In the genomic region with DNA sequence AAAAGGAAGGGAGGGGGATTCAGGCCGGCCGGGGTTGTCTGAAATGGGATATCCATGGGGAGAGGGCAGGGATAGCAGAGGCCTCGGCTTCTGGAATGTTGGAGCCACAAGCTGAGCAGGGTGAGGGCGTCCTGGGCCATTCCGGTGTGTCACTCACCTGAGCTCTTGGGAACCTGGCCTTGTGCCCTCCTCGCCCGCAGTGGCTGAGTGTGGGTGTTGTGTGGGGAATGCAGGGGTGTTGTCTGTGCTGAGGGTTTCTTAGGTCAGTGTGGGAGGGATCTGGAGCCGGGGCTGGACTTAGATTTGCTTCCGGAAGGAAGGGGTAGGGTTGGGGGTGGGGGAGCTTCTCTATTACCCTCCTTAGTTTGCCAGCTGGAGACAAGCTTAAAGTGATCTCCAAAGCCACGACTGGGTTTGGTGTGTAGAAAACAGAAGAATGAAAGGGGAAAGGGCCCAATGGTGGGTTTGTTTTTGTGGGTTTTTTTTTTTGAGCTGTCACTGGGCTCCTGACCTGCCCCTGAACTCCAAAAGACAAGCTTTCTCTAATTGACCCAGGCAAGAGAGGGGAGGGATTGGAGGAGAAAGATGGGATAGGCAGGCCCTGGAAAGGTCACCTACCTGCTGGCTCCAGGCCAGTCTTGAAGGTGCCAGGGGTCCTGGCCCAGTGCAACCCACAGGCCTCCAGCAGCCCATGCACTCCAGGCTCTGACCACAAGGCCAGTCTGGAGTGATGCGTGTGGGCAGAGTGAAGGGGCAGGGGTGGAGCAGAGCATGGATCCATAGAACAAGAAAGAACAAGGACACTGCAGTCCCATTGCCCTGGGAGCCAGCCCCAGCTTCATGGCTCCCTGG, we compare ENCODE assay signal across 1 cellular context.
TF ChIP-seq lines count a peak whose summit lies in the region.

SULT1A2 (minus strand) TSS at position 211 of the 852 bp plus-strand sequence. CDS start 1,120 bp downstream, outside the sequence.

TF ChIP-seq in K562, 482 proteins besides CTCF, POLR2A, EP300 and RAD21 (continued from another document and continues in another):
- TF ChIP-seq, protein P1, sequence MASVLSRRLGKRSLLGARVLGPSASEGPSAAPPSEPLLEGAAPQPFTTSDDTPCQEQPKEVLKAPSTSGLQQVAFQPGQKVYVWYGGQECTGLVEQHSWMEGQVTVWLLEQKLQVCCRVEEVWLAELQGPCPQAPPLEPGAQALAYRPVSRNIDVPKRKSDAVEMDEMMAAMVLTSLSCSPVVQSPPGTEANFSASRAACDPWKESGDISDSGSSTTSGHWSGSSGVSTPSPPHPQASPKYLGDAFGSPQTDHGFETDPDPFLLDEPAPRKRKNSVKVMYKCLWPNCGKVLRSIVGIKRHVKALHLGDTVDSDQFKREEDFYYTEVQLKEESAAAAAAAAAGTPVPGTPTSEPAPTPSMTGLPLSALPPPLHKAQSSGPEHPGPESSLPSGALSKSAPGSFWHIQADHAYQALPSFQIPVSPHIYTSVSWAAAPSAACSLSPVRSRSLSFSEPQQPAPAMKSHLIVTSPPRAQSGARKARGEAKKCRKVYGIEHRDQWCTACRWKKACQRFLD (CRISPR knock-in tag; IDR thresholded peaks at IDR 0.05), result 0 out of 2 replicates have a peak, but pooled peaks have one; percentile 34
- TF ChIP-seq TFAM (CRISPR knock-in tag; conservative IDR thresholded peaks at IDR 0.05) (no peak), IRF2 (CRISPR knock-in tag; IDR thresholded peaks at IDR 0.05) (no peak), TCFL5 (CRISPR knock-in tag; conservative IDR thresholded peaks at IDR 0.05) (no peak), RCOR1 (IDR thresholded peaks at IDR 0.05; ENCODE audit: borderline replicate concordance in 1 of 2, low read depth in 2 of 2, low read length in 2 of 2) (no peak), NR2C2 (CRISPR knock-in tag; IDR thresholded peaks at IDR 0.05) (no peak), NR2C2 (tag; IDR thresholded peaks at IDR 0.05) (peak; percentile 86), POLR2G (IDR thresholded peaks at IDR 0.05; ENCODE audit: low read depth, low read length) (peak; percentile 66), ZNF561 (CRISPR knock-in tag; conservative IDR thresholded peaks at IDR 0.05) (no peak), ZNF644 (tag; IDR thresholded peaks at IDR 0.05; ENCODE audit: low read depth) (no peak), NCOR1 (IDR thresholded peaks at IDR 0.05) (peak; percentile 22; the same call in 1 of the 2 replicates), NFRKB (IDR thresholded peaks at IDR 0.05; ENCODE audit: low read depth) (no peak), PHF8 (IDR thresholded peaks at IDR 0.05; ENCODE audit: borderline replicate concordance, low read length) (peak; percentile 54; the same call in 1 of the 2 replicates), HLTF (IDR thresholded peaks at IDR 0.05) (no peak), KDM4B (IDR thresholded peaks at IDR 0.05; ENCODE audit: borderline replicate concordance in 2 of 2, low read depth in 1 of 2) (no peak), MEIS2 (IDR thresholded peaks at IDR 0.05; ENCODE audit: partially characterized antibody) (no peak), ZNF766 (CRISPR knock-in tag; conservative IDR thresholded peaks at IDR 0.05) (peak; percentile 84), ZNF717 (CRISPR knock-in tag; IDR thresholded peaks at IDR 0.05) (no peak), PKNOX1 (IDR thresholded peaks at IDR 0.05) (peak; percentile 60; the same call in 1 of the 2 replicates), SMAD1 (IDR thresholded peaks at IDR 0.05; ENCODE audit: low read depth, low read length, partially characterized antibody) (peak; percentile 23), ZNF76 (CRISPR knock-in tag; IDR thresholded peaks at IDR 0.05; ENCODE audit: borderline replicate concordance) (no peak), TEAD4 (IDR thresholded peaks at IDR 0.05; ENCODE audit: low read length) (peak; percentile 25; the same call in 1 of the 2 replicates), TEAD4 (CRISPR knock-in tag; IDR thresholded peaks at IDR 0.05; ENCODE audit: borderline replicate concordance) (no peak), EGR1 (conservative IDR thresholded peaks at IDR 0.05) (peak; percentile 88), HCFC1 (IDR thresholded peaks at IDR 0.05; ENCODE audit: low read depth, low read length) (0 out of 2 replicates have a peak, but pooled peaks have one; percentile 8), SMARCA4 (IDR thresholded peaks at IDR 0.05) (no peak), ZNF197 (CRISPR knock-in tag; IDR thresholded peaks at IDR 0.05; ENCODE audit: low read depth) (no peak), AFF1 (IDR thresholded peaks at IDR 0.05; ENCODE audit: low read depth in 1 of 2, partially characterized antibody in 2 of 2) (peak in 1 of 2 experiments; percentile 22), CREM (IDR thresholded peaks at IDR 0.05; ENCODE audit: low read depth) (0 out of 2 replicates have a peak, but pooled peaks have one; percentile 21), KAT8 (IDR thresholded peaks at IDR 0.05; ENCODE audit: low read depth) (no peak), MTF1 (CRISPR knock-in tag; IDR thresholded peaks at IDR 0.05; ENCODE audit: borderline replicate concordance) (no peak), SMARCC2 (IDR thresholded peaks at IDR 0.05; ENCODE audit: low read depth) (no peak), ZNF134 (CRISPR knock-in tag; conservative IDR thresholded peaks at IDR 0.05) (no peak), MEF2D (tag; conservative IDR thresholded peaks at IDR 0.05; ENCODE audit: low read depth) (0 out of 2 replicates have a peak, but pooled peaks have one; percentile 36), SUPT5H (IDR thresholded peaks at IDR 0.05) (peak; percentile 64), MCM5 (IDR thresholded peaks at IDR 0.05; ENCODE audit: low read depth) (no peak), HMBOX1 (IDR thresholded peaks at IDR 0.05) (no peak), HDAC1 (IDR thresholded peaks at IDR 0.05) (0 out of 4 replicates have a peak, but pooled peaks of 1 of the 2 experiments have one; percentile 31), RFX5 (IDR thresholded peaks at IDR 0.05; ENCODE audit: low read depth, low read length) (no peak), CREB3 (tag; conservative IDR thresholded peaks at IDR 0.05; ENCODE audit: low read depth) (no peak), DPF2 (IDR thresholded peaks at IDR 0.05) (peak; percentile 57; the same call in 1 of the 2 replicates), LEF1 (IDR thresholded peaks at IDR 0.05) (0 out of 2 replicates have a peak, but pooled peaks have one; percentile 29), MXI1 (IDR thresholded peaks at IDR 0.05; ENCODE audit: low read depth, low read length) (no peak)
- TF ChIP-seq, protein P2, sequence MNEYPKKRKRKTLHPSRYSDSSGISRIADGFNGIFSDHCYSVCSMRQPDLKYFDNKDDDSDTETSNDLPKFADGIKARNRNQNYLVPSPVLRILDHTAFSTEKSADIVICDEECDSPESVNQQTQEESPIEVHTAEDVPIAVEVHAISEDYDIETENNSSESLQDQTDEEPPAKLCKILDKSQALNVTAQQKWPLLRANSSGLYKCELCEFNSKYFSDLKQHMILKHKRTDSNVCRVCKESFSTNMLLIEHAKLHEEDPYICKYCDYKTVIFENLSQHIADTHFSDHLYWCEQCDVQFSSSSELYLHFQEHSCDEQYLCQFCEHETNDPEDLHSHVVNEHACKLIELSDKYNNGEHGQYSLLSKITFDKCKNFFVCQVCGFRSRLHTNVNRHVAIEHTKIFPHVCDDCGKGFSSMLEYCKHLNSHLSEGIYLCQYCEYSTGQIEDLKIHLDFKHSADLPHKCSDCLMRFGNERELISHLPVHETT (CRISPR knock-in tag; conservative IDR thresholded peaks at IDR 0.05 in 1 of 2, IDR thresholded peaks at IDR 0.05 in 1 of 2), result no peak
- TF ChIP-seq, protein P3, sequence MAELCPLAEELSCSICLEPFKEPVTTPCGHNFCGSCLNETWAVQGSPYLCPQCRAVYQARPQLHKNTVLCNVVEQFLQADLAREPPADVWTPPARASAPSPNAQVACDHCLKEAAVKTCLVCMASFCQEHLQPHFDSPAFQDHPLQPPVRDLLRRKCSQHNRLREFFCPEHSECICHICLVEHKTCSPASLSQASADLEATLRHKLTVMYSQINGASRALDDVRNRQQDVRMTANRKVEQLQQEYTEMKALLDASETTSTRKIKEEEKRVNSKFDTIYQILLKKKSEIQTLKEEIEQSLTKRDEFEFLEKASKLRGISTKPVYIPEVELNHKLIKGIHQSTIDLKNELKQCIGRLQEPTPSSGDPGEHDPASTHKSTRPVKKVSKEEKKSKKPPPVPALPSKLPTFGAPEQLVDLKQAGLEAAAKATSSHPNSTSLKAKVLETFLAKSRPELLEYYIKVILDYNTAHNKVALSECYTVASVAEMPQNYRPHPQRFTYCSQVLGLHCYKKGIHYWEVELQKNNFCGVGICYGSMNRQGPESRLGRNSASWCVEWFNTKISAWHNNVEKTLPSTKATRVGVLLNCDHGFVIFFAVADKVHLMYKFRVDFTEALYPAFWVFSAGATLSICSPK (IDR thresholded peaks at IDR 0.05; ENCODE audit: borderline replicate concordance), result no peak
